ENCODE assay signal across 8 cellular contexts in the genomic region with DNA sequence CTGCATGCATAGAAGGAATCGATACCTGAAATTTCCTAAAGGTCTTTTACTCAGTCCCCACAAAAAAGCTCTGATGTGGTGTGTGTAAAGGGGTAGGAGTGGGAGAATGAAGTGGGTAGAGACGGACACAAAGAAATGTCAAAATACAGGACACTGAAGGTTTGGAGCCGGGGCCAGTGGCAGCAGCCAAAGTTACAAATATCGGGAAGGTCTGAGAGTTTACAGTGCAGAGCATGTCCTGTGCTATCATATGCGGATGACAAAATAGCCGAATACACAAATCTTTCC. TPM values are rescaled to one million over a fixed set of nuclear protein-coding genes. Genes with fewer than 3 reads are reported as not detected.
DNase-seq lines count a peak whose midpoint lies in the region; ATAC-seq and TF ChIP-seq lines count a peak whose summit lies in the region.

No MANE protein-coding gene starts in this region.

- peaks cover 24% of the 10 kb centered on the region for H3K4me1 ChIP-seq in iPS-18a (ENCODE audit: control insufficient read depth, low read depth, low read length)
- peaks cover 28 to 31% of the 10 kb centered on the region in 2 donors for H3K4me1 ChIP-seq in thyroid gland

- H3K27ac ChIP-seq in iPS-18a (ENCODE audit: low read length) (peak overlapping the region; percentile 92), thyroid gland (peak overlapping the region; percentile 76 to 90 (median 89))

- no peaks in the 10 kb centered on the region for H3K9me3 ChIP-seq in iPS-18a (ENCODE audit: control insufficient read depth, low read depth, low read length)
- no peaks in the 10 kb centered on the region for H3K9me3 ChIP-seq in thyroid gland

- H3K4me3 Mint-ChIP-seq in T-helper 1 cell treated with Interleukin-12 subunit alpha and Interleukin-12 subunit beta and Interleukin-4 antibody, amounts not matched to agents 30 μg/mL and 1 μg/mL, for 36 hours = no peak overlapping the region

- no peaks in the 10 kb centered on the region for H3K27me3 Mint-ChIP-seq in T-helper 1 cell treated with Interleukin-12 subunit alpha and Interleukin-12 subunit beta and Interleukin-4 antibody, amounts not matched to agents 30 μg/mL and 1 μg/mL, for 36 hours (ENCODE audit: low read depth)

- H3K9me3 Mint-ChIP-seq in T-helper 1 cell treated with Interleukin-12 subunit alpha and Interleukin-12 subunit beta and Interleukin-4 antibody, amounts not matched to agents 30 μg/mL and 1 μg/mL, for 36 hours = no peaks in the 10 kb centered on the region

- H3K36me3 ChIP-seq in iPS-18a (ENCODE audit: control insufficient read depth, low read depth, low read length) (no peaks in the 10 kb centered on the region), thyroid gland (no peaks in the 10 kb centered on the region)

- intact Hi-C loops in thyroid gland (cut with DNase I) = no loop called here

- TF ChIP-seq CTCF in WI38 (IDR thresholded peaks at IDR 0.05; ENCODE audit: low read depth, low read length) (no peak), thyroid gland (IDR thresholded peaks at IDR 0.05) (no peak)

- no peak for TF ChIP-seq POLR2A in thyroid gland (IDR thresholded peaks at IDR 0.05)

- peak overlapping the region; percentile 74 for H3K9ac ChIP-seq in iPS-18a (ENCODE audit: low read length)

- ATAC-seq in HG03039 (IDR thresholded peaks at IDR 0.05; ENCODE audit: unreplicated experiment) = no peak
- ATAC-seq in HG03354 (IDR thresholded peaks at IDR 0.05; ENCODE audit: poor library complexity, severe bottlenecking, unreplicated experiment) = no peak

- peaks cover 8% of the 10 kb centered on the region for H3K4me1 Mint-ChIP-seq in T-helper 1 cell treated with Interleukin-12 subunit alpha and Interleukin-12 subunit beta and Interleukin-4 antibody, amounts not matched to agents 30 μg/mL and 1 μg/mL, for 36 hours (ENCODE audit: low read depth)

- no peaks in the 10 kb centered on the region for H3K36me3 Mint-ChIP-seq in T-helper 1 cell treated with Interleukin-12 subunit alpha and Interleukin-12 subunit beta and Interleukin-4 antibody, amounts not matched to agents 30 μg/mL and 1 μg/mL, for 36 hours (ENCODE audit: low read depth)

- no peaks in the 10 kb centered on the region for H3K27me3 ChIP-seq in iPS-18a (ENCODE audit: control insufficient read depth, insufficient read depth, low read length)
- no peaks in the 10 kb centered on the region for H3K27me3 ChIP-seq in thyroid gland

- peak overlapping the region; percentile 100 for H3K27ac Mint-ChIP-seq in T-helper 1 cell treated with Interleukin-12 subunit alpha and Interleukin-12 subunit beta and Interleukin-4 antibody, amounts not matched to agents 30 μg/mL and 1 μg/mL, for 36 hours

- DNase-seq in T-helper 1 cell (no peak), thyroid gland (no peak), NCI-H1694 (lab: John Stamatoyannopoulos, UW) (no peak)

- H3K4me3 ChIP-seq in WI38 (ENCODE audit: low read depth, low read length) = peak overlapping the region; percentile 95
- H3K4me3 ChIP-seq in iPS-18a (ENCODE audit: low read length) = peak overlapping the region; percentile 97
- peak overlapping the region; percentile 91 to 92 (median 92) for H3K4me3 ChIP-seq in thyroid gland (replicated peaks in 1 of 3)

- WGBS in thyroid gland, 2 donors = 3 to 4% methylated on average over 6 of the region's 6 CpGs

RNA-seq across cellular contexts. Expression of a gene that starts 0.5 kb away (rescaled TPM):
- 100 to 1,000 TPM in 2 of 4 donors, 10 to 100 TPM in 2; 55.0 to 118 (median 86.6) TPM for total RNA-seq in thyroid gland
